Comparison of ENCODE assay signal across 19 cellular contexts in the genomic region with DNA sequence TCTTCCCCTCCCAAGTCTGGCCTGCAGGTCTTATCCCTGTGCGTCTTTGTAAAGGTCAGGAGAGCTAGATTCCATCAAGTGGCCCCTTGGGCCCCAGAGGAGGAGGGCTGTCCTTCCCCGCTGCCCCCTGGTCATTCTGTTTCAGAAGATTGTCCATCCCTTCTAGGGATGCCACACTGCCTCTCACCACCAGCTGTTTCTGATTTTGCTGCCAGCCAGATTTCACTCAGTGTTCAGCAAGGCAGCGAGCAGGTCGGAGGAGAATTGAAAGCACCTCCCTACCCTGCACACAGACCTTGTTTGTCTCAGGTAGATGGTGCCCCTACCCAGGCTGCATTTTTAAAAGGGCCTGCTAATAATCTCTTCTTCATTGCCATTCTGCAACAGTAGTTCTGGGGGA. TPM values are rescaled to one million over a fixed set of nuclear protein-coding genes. Genes with fewer than 3 reads are reported as not detected.
A peak's percentile ranks its signal among the peaks of the same experiment; 100 is the strongest.
DNase-seq lines count a peak whose midpoint lies in the region; ATAC-seq, FAIRE-seq and TF ChIP-seq lines count a peak whose summit lies in the region.
"Had no signal": no experiment of that assay in that cellular context is flagged by ENCODE, and none has a peak within 500 bp of the region (broad histone marks: within the 10 kb centered on the region; RNA-seq: fewer than 3 reads in every experiment).

No MANE protein-coding gene starts in this region.

- H3K27ac ChIP-seq in BLaER1 treated with 17β-estradiol and CSF1 and Interleukin-3, amounts not matched to agents 10 nM and 100 nM: no peak overlapping the region
- H3K27ac ChIP-seq in astrocyte (ENCODE audit: low read depth, low read length): peak overlapping the region; percentile 0
- H3K27ac ChIP-seq in effector memory CD4-positive, alpha-beta T cell (ENCODE audit: insufficient read depth, low read length, poor library complexity, severe bottlenecking): no peak overlapping the region
- H3K27ac ChIP-seq: C4-2B had no signal

- DNase-seq in HTR-8/SVneo (ENCODE audit: insufficient read length, low spot score) (no peak), astrocyte (ENCODE audit: low read depth) (no peak), osteocyte (ENCODE audit: extremely low spot score, unreplicated experiment) (no peak)
- no peak for DNase-seq in effector memory CD4-positive, alpha-beta T cell
- DNase-seq in stimulated activated naive CD4-positive, alpha-beta T cell treated with Interleukin-2 at 50 U/mL for 16 hours (lab: John Stamatoyannopoulos, UW): no peak
- DNase-seq: Caco-2; CD4-positive, alpha-beta T cell; GOT3; H7 had no signal

- peaks cover 13% of the 10 kb centered on the region for H3K4me1 Mint-ChIP-seq in astrocyte (ENCODE audit: low read depth, unreplicated experiment)
- peaks cover 28% of the 10 kb centered on the region for H3K4me1 Mint-ChIP-seq in osteocyte (ENCODE audit: unreplicated experiment)
- H3K4me1 Mint-ChIP-seq: B cell had no signal

- H3K79me2 ChIP-seq in astrocyte (ENCODE audit: insufficient read depth, low read length): no peaks in the 10 kb centered on the region

- no peak for TF ChIP-seq CTCF in astrocyte (IDR thresholded peaks at IDR 0.05; ENCODE audit: insufficient read depth, low read depth, low read length)
- TF ChIP-seq CTCF in osteocyte (IDR thresholded peaks at IDR 0.05): no peak

- no peaks in the 10 kb centered on the region for H3K27me3 Mint-ChIP-seq in astrocyte (ENCODE audit: low read depth, unreplicated experiment)
- H3K27me3 Mint-ChIP-seq in osteocyte (ENCODE audit: unreplicated experiment): no peaks in the 10 kb centered on the region
- H3K27me3 Mint-ChIP-seq: B cell; CD4-positive, alpha-beta T cell had no signal

- H3K4me3 Mint-ChIP-seq in astrocyte (ENCODE audit: unreplicated experiment): no peak overlapping the region
- no peak overlapping the region for H3K4me3 Mint-ChIP-seq in osteocyte (ENCODE audit: unreplicated experiment)
- H3K4me3 Mint-ChIP-seq: B cell; CD4-positive, alpha-beta T cell had no signal

- peak overlapping the region in 9 of 11 experiments; percentile 8 to 49 (median 26); a peak in 11 of 22 replicates for H3K4me2 ChIP-seq in BLaER1 treated with 17β-estradiol and CSF1 and Interleukin-3, amounts not matched to agents 10 nM and 100 nM
- peak overlapping the region; percentile 57 for H3K4me2 ChIP-seq in astrocyte (ENCODE audit: low read length)

- peaks cover 47 to 100% (median 99%) of the 10 kb centered on the region in 11 experiments for H3K36me3 ChIP-seq in BLaER1 treated with 17β-estradiol and CSF1 and Interleukin-3, amounts not matched to agents 10 nM and 100 nM
- peaks cover 21% of the 10 kb centered on the region for H3K36me3 ChIP-seq in astrocyte (ENCODE audit: insufficient read depth, low read length)
- peaks cover 83% of the 10 kb centered on the region for H3K36me3 ChIP-seq in effector memory CD4-positive, alpha-beta T cell (ENCODE audit: control insufficient read depth, insufficient read depth, low read length)

- no peak overlapping the region for H3K4me3 ChIP-seq in BLaER1 treated with 17β-estradiol and CSF1 and Interleukin-3, amounts not matched to agents 10 nM and 100 nM
- H3K4me3 ChIP-seq in astrocyte (ENCODE audit: insufficient read depth, low read depth, low read length): no peak overlapping the region
- H3K4me3 ChIP-seq in effector memory CD4-positive, alpha-beta T cell (ENCODE audit: insufficient read depth, low read depth, low read length, poor library complexity, severe bottlenecking): no peak overlapping the region
- H3K4me3 ChIP-seq: K562 had no signal

- H3K9me3 Mint-ChIP-seq in astrocyte (ENCODE audit: unreplicated experiment) (no peaks in the 10 kb centered on the region), osteocyte (ENCODE audit: unreplicated experiment) (no peaks in the 10 kb centered on the region)
- H3K9me3 Mint-ChIP-seq: CD4-positive, alpha-beta T cell had no signal

- H3K27ac Mint-ChIP-seq in astrocyte (ENCODE audit: unreplicated experiment) (no peak overlapping the region), osteocyte (ENCODE audit: unreplicated experiment) (peak overlapping the region; percentile 75)
- H3K27ac Mint-ChIP-seq: B cell; CD4-positive, alpha-beta T cell had no signal

- H3K4me1 ChIP-seq in BLaER1 treated with 17β-estradiol and CSF1 and Interleukin-3, amounts not matched to agents 10 nM and 100 nM: peaks cover 0 to 26% (median 19%) of the 10 kb centered on the region in 10 experiments; a peak in 17 of 20 replicates
- H3K4me1 ChIP-seq in astrocyte (ENCODE audit: insufficient read depth, low read length): peaks cover 15% of the 10 kb centered on the region
- H3K4me1 ChIP-seq in effector memory CD4-positive, alpha-beta T cell (ENCODE audit: control insufficient read depth, insufficient read depth, low read length, poor library complexity, severe bottlenecking): no peaks in the 10 kb centered on the region
- H3K4me1 ChIP-seq: Caco-2 had no signal

- ATAC-seq in GM21825 (IDR thresholded peaks at IDR 0.05; ENCODE audit: unreplicated experiment): no peak
- ATAC-seq: HCT116, K562 had no signal

- no peaks in the 10 kb centered on the region for H3K9me3 ChIP-seq in BLaER1 treated with 17β-estradiol and CSF1 and Interleukin-3, amounts not matched to agents 10 nM and 100 nM (replicated peaks in 1 of 11)
- no peaks in the 10 kb centered on the region for H3K9me3 ChIP-seq in astrocyte (ENCODE audit: insufficient read depth, low read depth, low read length)
- no peaks in the 10 kb centered on the region for H3K9me3 ChIP-seq in effector memory CD4-positive, alpha-beta T cell (ENCODE audit: control insufficient read depth, low read length)
- H3K9me3 ChIP-seq: Caco-2 had no signal

- H3K27me3 ChIP-seq in BLaER1 treated with 17β-estradiol and CSF1 and Interleukin-3, amounts not matched to agents 10 nM and 100 nM: no peaks in the 10 kb centered on the region
- no peaks in the 10 kb centered on the region for H3K27me3 ChIP-seq in astrocyte (ENCODE audit: insufficient read depth, low read length)
- no peaks in the 10 kb centered on the region for H3K27me3 ChIP-seq in effector memory CD4-positive, alpha-beta T cell (replicated peaks; ENCODE audit: control insufficient read depth, insufficient read depth, low read length, poor library complexity, severe bottlenecking)

- peak overlapping the region in 1 of 11 experiments; percentile 11; a peak in 1 of 22 replicates for H3K9ac ChIP-seq in BLaER1 treated with 17β-estradiol and CSF1 and Interleukin-3, amounts not matched to agents 10 nM and 100 nM
- no peak overlapping the region for H3K9ac ChIP-seq in astrocyte (ENCODE audit: low read length)

- no peak overlapping the region for H2AFZ ChIP-seq in astrocyte (ENCODE audit: low read depth, low read length)

- peaks cover 7 to 98% (median 77%) of the 10 kb centered on the region in 11 experiments; a peak in 18 of 22 replicates for H4K20me1 ChIP-seq in BLaER1 treated with 17β-estradiol and CSF1 and Interleukin-3, amounts not matched to agents 10 nM and 100 nM
- peaks cover 33% of the 10 kb centered on the region for H4K20me1 ChIP-seq in astrocyte (ENCODE audit: insufficient read depth, low read length)

- FAIRE-seq in HTR-8/SVneo (lab: Jason Lieb, UNC): peak; percentile 38
- FAIRE-seq in astrocyte (lab: Jason Lieb, UNC): no peak
- FAIRE-seq: D721Med, G401.6, GM12892, GM18507, K562 had no signal

- H3K36me3 Mint-ChIP-seq in astrocyte (ENCODE audit: low read depth, unreplicated experiment): peaks cover 34% of the 10 kb centered on the region
- H3K36me3 Mint-ChIP-seq in osteocyte (ENCODE audit: unreplicated experiment): peaks cover 32% of the 10 kb centered on the region

RNA-seq across cellular contexts. Expression of a gene that starts 21.7 kb away (rescaled TPM):
- 58.4 and 61.8 TPM in 2 replicates for total RNA-seq in astrocyte
- 48.6 and 52.5 TPM in 2 replicates for total RNA-seq in osteocyte

RNA-seq across cellular contexts. Expression of a gene that starts 49.4 kb away (rescaled TPM):
- total RNA-seq in astrocyte (27.9 and 36.3 TPM in 2 replicates), osteocyte (117 and 125 TPM in 2 replicates)
